Comparison of ENCODE assay signal across 10 cellular contexts in the genomic region with DNA sequence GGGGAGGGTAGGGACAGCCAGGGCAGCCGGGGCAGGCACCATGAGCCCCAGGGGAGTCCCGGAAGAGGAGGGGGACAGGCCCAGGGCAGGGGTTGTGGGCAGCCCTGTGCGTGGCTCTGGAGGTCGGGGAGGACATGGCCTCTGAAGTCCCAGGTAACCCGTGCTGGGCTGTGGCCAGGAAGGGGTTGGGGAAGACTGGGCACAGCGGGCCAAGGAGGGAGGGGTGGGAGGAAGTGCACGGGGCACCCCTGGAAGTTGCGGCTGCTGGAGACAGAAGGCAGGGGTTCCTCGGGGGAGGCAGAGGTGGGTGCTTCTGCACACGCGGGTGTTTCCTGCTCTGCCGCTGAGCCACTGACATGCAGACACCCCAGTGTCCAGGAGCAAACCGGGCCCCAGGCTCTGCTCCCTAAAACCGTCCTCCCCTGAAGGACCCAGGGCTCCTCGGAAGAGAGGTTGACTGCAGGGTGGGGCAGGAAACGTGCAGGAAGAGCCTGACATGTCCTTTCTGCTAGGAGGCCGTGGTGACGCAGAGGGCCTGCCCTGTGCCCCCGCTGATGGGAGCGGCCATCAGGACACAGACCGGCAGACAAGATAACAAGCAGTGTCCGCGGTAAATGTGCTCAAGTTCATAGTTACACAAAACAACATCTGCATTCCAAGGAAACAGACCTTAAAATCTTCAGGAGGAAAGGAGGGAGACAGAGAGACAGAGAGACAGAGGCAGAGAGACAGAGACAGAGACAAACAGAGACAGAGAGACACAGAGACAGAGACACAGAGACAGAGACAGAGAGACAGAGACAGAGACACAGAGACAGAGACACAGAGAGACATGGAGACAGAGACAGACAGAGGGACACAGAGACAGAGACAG. TPM values are rescaled to one million over a fixed set of nuclear protein-coding genes. Genes with fewer than 3 reads are reported as not detected.
DNase-seq lines count a peak whose midpoint lies in the region; ATAC-seq, FAIRE-seq and TF ChIP-seq lines count a peak whose summit lies in the region.
"Had no signal": no experiment of that assay in that cellular context is flagged by ENCODE, and none has a peak within 500 bp of the region (broad histone marks: within the 10 kb centered on the region; RNA-seq: fewer than 3 reads in every experiment).

No MANE protein-coding gene starts in this region.

- H2AFZ ChIP-seq in parathyroid adenoma, result peak overlapping the region; percentile 28

- H3K9ac ChIP-seq in parathyroid adenoma, result no peak overlapping the region

- no peak overlapping the region for H3K27ac ChIP-seq in parathyroid adenoma
- H3K27ac ChIP-seq in caudate nucleus (ENCODE audit: low read depth, low read length), result no peak overlapping the region
- H3K27ac ChIP-seq: epithelial cell of prostate, SJSA1 had no signal

- no peak for TF ChIP-seq POLR2A in H54 (IDR thresholded peaks at IDR 0.05; ENCODE audit: low read depth, low read length)

- H3K79me2 ChIP-seq in parathyroid adenoma, result no peaks in the 10 kb centered on the region

- ATAC-seq in HG02642 (IDR thresholded peaks at IDR 0.05; ENCODE audit: poor library complexity, unreplicated experiment), result no peak

- H3K27me3 ChIP-seq in parathyroid adenoma (ENCODE audit: control insufficient read depth, insufficient read depth, low read length), result no peaks in the 10 kb centered on the region

- no peak for FAIRE-seq in H54 (lab: Jason Lieb, UNC)

- H3K36me3 ChIP-seq in parathyroid adenoma (ENCODE audit: control insufficient read depth, insufficient read depth, low read length), result no peaks in the 10 kb centered on the region
- H3K36me3 ChIP-seq: SJSA1 had no signal

- no peaks in the 10 kb centered on the region for H3K9me3 ChIP-seq in parathyroid adenoma (ENCODE audit: control insufficient read depth, low read length)
- H3K9me3 ChIP-seq: SJSA1 had no signal

- H3K4me2 ChIP-seq in parathyroid adenoma (ENCODE audit: low read length), result no peak overlapping the region

- TF ChIP-seq CTCF in epithelial cell of esophagus (IDR thresholded peaks at IDR 0.05; ENCODE audit: insufficient read depth, low read depth, low read length, missing control alignments) (no peak), parathyroid adenoma (IDR thresholded peaks at IDR 0.05) (no peak)

- H3K4me3 ChIP-seq in epithelial cell of esophagus (ENCODE audit: low read length), result no peak overlapping the region
- no peak overlapping the region for H3K4me3 ChIP-seq in parathyroid adenoma (ENCODE audit: low read depth, low read length)
- H3K4me3 ChIP-seq: SJSA1 had no signal

- peak; percentile 29 for DNase-seq in Daoy (ENCODE audit: low read depth)
- DNase-seq in activated CD4-positive, alpha-beta T cell treated with anti-CD3 and anti-CD28 coated beads, Interleukin-2, amount 50 U/mL, for 1 hour, result peak; percentile 40
- peak; percentile 20 for DNase-seq in epithelial cell of esophagus (ENCODE audit: low read depth)
- DNase-seq in COLO668 (lab: John Stamatoyannopoulos, UW; ENCODE audit: unreplicated experiment), result no peak
- no peak for DNase-seq in caudate nucleus (lab: John Stamatoyannopoulos, UW)
- DNase-seq in H54 (ENCODE audit: insufficient read length, low spot score), result no peak

- H3K4me1 ChIP-seq in parathyroid adenoma, result no peaks in the 10 kb centered on the region

RNA-seq across cellular contexts. Expression of gene TNNI2, which starts 5.7 kb away (rescaled TPM):
- not detected in 2 replicates for total RNA-seq in Daoy (2014; rRNA removed; shearing (Covaris generic))
- total RNA-seq: SJSA1 had no signal

RNA-seq across cellular contexts. Expression of gene LSP1, which starts 8.4 kb away (rescaled TPM):
- total RNA-seq in Daoy (2014; rRNA removed; shearing (Covaris generic)), result 3.8 and 6.5 TPM in 2 replicates

RNA-seq across cellular contexts. Expression of gene SYT8, which starts 9.7 kb away (rescaled TPM):
- total RNA-seq in Daoy (2014; rRNA removed; shearing (Covaris generic)), result not detected in 2 replicates
- total RNA-seq: SJSA1 had no signal

RNA-seq across cellular contexts. Expression of gene PRR33, which starts 47.2 kb away (rescaled TPM):
- not detected in 2 replicates for total RNA-seq in Daoy (2014; rRNA removed; shearing (Covaris generic))
- total RNA-seq: SJSA1 had no signal

Comparison
In these comparisons a context has a peak if more than half of its experiments do, and no peak if none do; other contexts are left out.
1. DNase-seq: peak in Daoy (single experiment), activated CD4-positive, alpha-beta T cell treated with anti-CD3 and anti-CD28 coated beads, Interleukin-2, amount 50 U/mL, for 1 hour (single experiment) and epithelial cell of esophagus (single experiment); none in COLO668 (single experiment), caudate nucleus (0 of 61) and H54 (single experiment).